13 cellular contexts compared by ENCODE assay signal in the genomic region with DNA sequence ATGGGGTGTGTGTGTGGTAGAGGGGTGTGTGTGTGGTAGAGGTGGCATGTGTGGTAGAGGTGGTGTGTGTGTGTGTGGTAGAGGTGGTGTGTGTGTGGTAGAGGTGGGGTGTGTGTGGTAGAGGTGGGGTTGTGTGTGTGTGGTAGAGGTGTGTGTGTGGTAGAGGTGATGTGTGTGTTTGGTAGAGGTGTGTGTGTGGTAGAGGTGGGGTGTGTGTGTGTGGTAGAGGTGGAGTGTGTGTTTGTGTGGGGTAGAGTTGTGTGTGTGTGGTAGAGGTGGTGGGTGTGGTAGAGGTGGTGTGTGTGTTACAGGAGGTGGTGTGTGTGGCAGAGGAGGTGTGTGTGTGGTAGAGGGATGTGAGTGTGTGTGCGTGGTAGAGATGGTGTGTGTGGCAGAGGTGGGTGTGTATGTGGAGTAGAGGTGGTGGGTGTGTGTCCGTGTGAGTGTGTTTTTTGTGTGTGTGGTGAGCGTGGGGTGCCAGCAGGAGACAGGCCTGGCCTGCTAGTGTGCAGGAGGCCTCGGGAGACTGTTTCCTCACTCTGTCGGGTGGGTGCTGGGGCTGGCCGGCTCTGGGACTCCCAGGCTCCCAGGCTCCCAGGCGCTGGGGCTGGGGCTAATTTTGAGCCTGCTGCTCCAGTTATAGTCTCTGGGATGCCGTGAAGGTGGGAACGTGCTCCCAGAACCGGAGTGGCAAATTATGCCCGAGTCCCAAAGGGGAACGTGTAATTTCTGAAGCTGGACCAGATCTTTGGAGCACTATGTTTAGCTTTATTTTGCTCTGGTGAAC.
DNase-seq lines count a peak whose midpoint lies in the region; ATAC-seq and TF ChIP-seq lines count a peak whose summit lies in the region.
"Had no signal": no experiment of that assay in that cellular context is flagged by ENCODE, and none has a peak within 500 bp of the region (broad histone marks: within the 10 kb centered on the region; RNA-seq: fewer than 3 reads in every experiment).

No MANE protein-coding gene starts in this region.

- no peak overlapping the region for H3K4me3 Mint-ChIP-seq in activated naive CD8-positive, alpha-beta T cell treated with anti-CD3 and anti-CD28 coated beads, Interleukin-2, amount 50 U/mL, for 24 hours
- no peak overlapping the region for H3K4me3 Mint-ChIP-seq in activated naive CD8-positive, alpha-beta T cell treated with anti-CD3 and anti-CD28 coated beads for 36 hours
- no peak overlapping the region for H3K4me3 Mint-ChIP-seq in type B pancreatic cell
- H3K4me3 Mint-ChIP-seq: activated naive CD4-positive, alpha-beta T cell treated with anti-CD3 and anti-CD28 coated beads for 36 hours; B cell had no signal

- H3K36me3 Mint-ChIP-seq in activated naive CD8-positive, alpha-beta T cell treated with anti-CD3 and anti-CD28 coated beads, Interleukin-2, amount 50 U/mL, for 24 hours (ENCODE audit: low read depth), result no peaks in the 10 kb centered on the region
- no peaks in the 10 kb centered on the region for H3K36me3 Mint-ChIP-seq in activated naive CD8-positive, alpha-beta T cell treated with anti-CD3 and anti-CD28 coated beads for 36 hours
- no peaks in the 10 kb centered on the region for H3K36me3 Mint-ChIP-seq in type B pancreatic cell

- no peaks in the 10 kb centered on the region for H3K9me3 Mint-ChIP-seq in activated naive CD8-positive, alpha-beta T cell treated with anti-CD3 and anti-CD28 coated beads, Interleukin-2, amount 50 U/mL, for 24 hours
- H3K9me3 Mint-ChIP-seq in activated naive CD8-positive, alpha-beta T cell treated with anti-CD3 and anti-CD28 coated beads for 36 hours, result no peaks in the 10 kb centered on the region
- H3K9me3 Mint-ChIP-seq in type B pancreatic cell, result no peaks in the 10 kb centered on the region
- H3K9me3 Mint-ChIP-seq: activated naive CD4-positive, alpha-beta T cell treated with anti-CD3 and anti-CD28 coated beads for 36 hours had no signal

- DNase-seq in activated naive CD8-positive, alpha-beta T cell treated with anti-CD3 and anti-CD28 coated beads, Interleukin-2, amount 50 U/mL, for 24 hours, result no peak
- no peak for DNase-seq in activated naive CD8-positive, alpha-beta T cell treated with anti-CD3 and anti-CD28 coated beads for 36 hours
- DNase-seq in SW480 (ENCODE audit: low spot score) (peak; percentile 12), iPS-NIHi11 (ENCODE audit: low spot score) (peak; percentile 31), type B pancreatic cell (ENCODE audit: extremely low spot score, unreplicated experiment) (peak; percentile 54), SKM-1 (lab: John Stamatoyannopoulos, UW; ENCODE audit: unreplicated experiment) (no peak)
- DNase-seq: activated naive CD4-positive, alpha-beta T cell treated with anti-CD3 and anti-CD28 coated beads for 36 hours; KBM-7; NCI-H2227 treated with DMSO at 0.1 percent for 48 hours; thyroid gland had no signal

- ATAC-seq in activated naive CD8-positive, alpha-beta T cell treated with anti-CD3 and anti-CD28 coated beads, Interleukin-2, amount 50 U/mL, for 24 hours, result peak; percentile 18
- ATAC-seq in GM18517 (IDR thresholded peaks at IDR 0.05; ENCODE audit: unreplicated experiment) (no peak), GM19395 (IDR thresholded peaks at IDR 0.05; ENCODE audit: unreplicated experiment) (no peak)

- TF ChIP-seq CTCF in type B pancreatic cell (conservative IDR thresholded peaks at IDR 0.05), result no peak

- H3K27ac Mint-ChIP-seq in activated naive CD8-positive, alpha-beta T cell treated with anti-CD3 and anti-CD28 coated beads, Interleukin-2, amount 50 U/mL, for 24 hours, result no peak overlapping the region
- H3K27ac Mint-ChIP-seq in activated naive CD8-positive, alpha-beta T cell treated with anti-CD3 and anti-CD28 coated beads for 36 hours, result no peak overlapping the region
- H3K27ac Mint-ChIP-seq in type B pancreatic cell, result no peak overlapping the region
- H3K27ac Mint-ChIP-seq: activated naive CD4-positive, alpha-beta T cell treated with anti-CD3 and anti-CD28 coated beads for 36 hours; B cell had no signal

- peaks cover 3% of the 10 kb centered on the region for H3K27me3 Mint-ChIP-seq in activated naive CD8-positive, alpha-beta T cell treated with anti-CD3 and anti-CD28 coated beads, Interleukin-2, amount 50 U/mL, for 24 hours
- H3K27me3 Mint-ChIP-seq in activated naive CD8-positive, alpha-beta T cell treated with anti-CD3 and anti-CD28 coated beads for 36 hours, result no peaks in the 10 kb centered on the region
- H3K27me3 Mint-ChIP-seq in type B pancreatic cell, result no peaks in the 10 kb centered on the region

- no peaks in the 10 kb centered on the region for H3K4me1 Mint-ChIP-seq in activated naive CD8-positive, alpha-beta T cell treated with anti-CD3 and anti-CD28 coated beads, Interleukin-2, amount 50 U/mL, for 24 hours
- H3K4me1 Mint-ChIP-seq in activated naive CD8-positive, alpha-beta T cell treated with anti-CD3 and anti-CD28 coated beads for 36 hours, result no peaks in the 10 kb centered on the region
- H3K4me1 Mint-ChIP-seq in type B pancreatic cell (ENCODE audit: unreplicated experiment), result peaks cover 11% of the 10 kb centered on the region
- H3K4me1 Mint-ChIP-seq: B cell had no signal

Comparison
In these comparisons a context has a peak if more than half of its experiments do, and no peak if none do; other contexts are left out.
1. DNase-seq: peak in SW480 (single experiment), iPS-NIHi11 (single experiment) and type B pancreatic cell (single experiment); none in activated naive CD8-positive, alpha-beta T cell treated with anti-CD3 and anti-CD28 coated beads, Interleukin-2, amount 50 U/mL, for 24 hours (single experiment), activated naive CD8-positive, alpha-beta T cell treated with anti-CD3 and anti-CD28 coated beads for 36 hours (single experiment) and SKM-1 (single experiment).